In genomic region chr1:181159451-181160151, GRCh38 we compare ENCODE assay signal across 8 cellular contexts.
DNase-seq lines count a peak whose midpoint lies in the region; ATAC-seq lines count a peak whose summit lies in the region.

No MANE protein-coding gene starts in this region.

- H3K27ac ChIP-seq in effector memory CD4-positive, alpha-beta T cell (ENCODE audit: insufficient read depth, low read length, poor library complexity, severe bottlenecking), result peak overlapping the region; percentile 44

- H3K9me3 ChIP-seq in effector memory CD4-positive, alpha-beta T cell (ENCODE audit: control insufficient read depth, low read length), result peaks cover 8% of the 10 kb centered on the region

- DNase-seq in KBM-7, result peak; percentile 60
- peak; percentile 70 for DNase-seq in activated CD4-positive, CD25-positive, alpha-beta regulatory T cell treated with anti-CD3 and anti-CD28 coated beads, Interleukin-2, amount 50 U/mL, for 72 hours
- DNase-seq in effector memory CD4-positive, alpha-beta T cell, result peak; percentile 40 to 47 (median 43)
- DNase-seq in stimulated activated naive CD4-positive, alpha-beta T cell treated with Interleukin-2 at 50 U/mL for 16 hours (lab: John Stamatoyannopoulos, UW), result peak; percentile 42
- no peak for DNase-seq in KG1 (lab: John Stamatoyannopoulos, UW)
- no peak for DNase-seq in NAMALWA (ENCODE audit: low spot score)
- no peak for DNase-seq in NCI-H2081 (lab: John Stamatoyannopoulos, UW)

- in situ Hi-C loops in KBM-7 (cut with MboI; ENCODE audit: low pct_unique_long_range_greater_than_20kb, low sequenced_read_pairs), result loop anchor here (25.0 kb wide), 2 partner anchors 272 to 647 kb away; partner anchors contain the start of gene ACBD6

- ATAC-seq in HG03280 (IDR thresholded peaks at IDR 0.05; ENCODE audit: unreplicated experiment), result no peak

- peaks cover 20% of the 10 kb centered on the region for H3K4me1 ChIP-seq in effector memory CD4-positive, alpha-beta T cell (ENCODE audit: control insufficient read depth, insufficient read depth, low read length, poor library complexity, severe bottlenecking)

- no peaks in the 10 kb centered on the region for H3K27me3 ChIP-seq in effector memory CD4-positive, alpha-beta T cell (replicated peaks; ENCODE audit: control insufficient read depth, insufficient read depth, low read length, poor library complexity, severe bottlenecking)

- H3K4me3 ChIP-seq in effector memory CD4-positive, alpha-beta T cell (ENCODE audit: insufficient read depth, low read depth, low read length, poor library complexity, severe bottlenecking), result no peak overlapping the region

- no peaks in the 10 kb centered on the region for H3K36me3 ChIP-seq in effector memory CD4-positive, alpha-beta T cell (ENCODE audit: control insufficient read depth, insufficient read depth, low read length)

Comparison
In these comparisons a context has a peak if more than half of its experiments do, and no peak if none do; other contexts are left out.
1. DNase-seq: peak in KBM-7 (single experiment), activated CD4-positive, CD25-positive, alpha-beta regulatory T cell treated with anti-CD3 and anti-CD28 coated beads, Interleukin-2, amount 50 U/mL, for 72 hours (single experiment), effector memory CD4-positive, alpha-beta T cell (3 of 3) and stimulated activated naive CD4-positive, alpha-beta T cell treated with Interleukin-2 at 50 U/mL for 16 hours (single experiment); none in KG1 (single experiment), NAMALWA (single experiment) and NCI-H2081 (0 of 2).